In genomic region chr12:78121969-78122610, GRCh38 we compare ENCODE assay signal across 1 cellular context.
TF ChIP-seq lines count a peak whose summit lies in the region.

No MANE protein-coding gene starts in this region.

TF ChIP-seq in IMR-90, 13 proteins besides CTCF, POLR2A, EP300 and RAD21:
- TF ChIP-seq SMC3 (IDR thresholded peaks at IDR 0.05; ENCODE audit: low read depth, low read length), result no peak
- no peak for TF ChIP-seq FOS (IDR thresholded peaks at IDR 0.05; ENCODE audit: low read depth, low read length)
- TF ChIP-seq MAFK (IDR thresholded peaks at IDR 0.05; ENCODE audit: low read depth, low read length), result no peak
- no peak for TF ChIP-seq RCOR1 (IDR thresholded peaks at IDR 0.05; ENCODE audit: insufficient replicate concordance, low read length)
- TF ChIP-seq CHD1 (IDR thresholded peaks at IDR 0.05; ENCODE audit: low read depth, low read length), result no peak
- no peak for TF ChIP-seq RFX5 (IDR thresholded peaks at IDR 0.05; ENCODE audit: low read depth, low read length)
- no peak for TF ChIP-seq NFE2L2 (IDR thresholded peaks at IDR 0.05; ENCODE audit: low read depth, low read length)
- TF ChIP-seq BHLHE40 (IDR thresholded peaks at IDR 0.05; ENCODE audit: low read depth, low read length), result no peak
- no peak for TF ChIP-seq MXI1 (IDR thresholded peaks at IDR 0.05; ENCODE audit: borderline replicate concordance, low read depth, low read length)
- no peak for TF ChIP-seq MAZ (IDR thresholded peaks at IDR 0.05; ENCODE audit: borderline replicate concordance, low read depth, low read length)
- TF ChIP-seq CEBPB (IDR thresholded peaks at IDR 0.05; ENCODE audit: low read depth, low read length), result no peak
- no peak for TF ChIP-seq USF2 (IDR thresholded peaks at IDR 0.05; ENCODE audit: low read depth, low read length)
- no peak for TF ChIP-seq ELK1 (IDR thresholded peaks at IDR 0.05; ENCODE audit: borderline replicate concordance, low read depth, low read length)
TF ChIP-seq in IMR-90: peak in this region for 0.
